Comparison of ENCODE assay signal across 8 cellular contexts in the genomic region with DNA sequence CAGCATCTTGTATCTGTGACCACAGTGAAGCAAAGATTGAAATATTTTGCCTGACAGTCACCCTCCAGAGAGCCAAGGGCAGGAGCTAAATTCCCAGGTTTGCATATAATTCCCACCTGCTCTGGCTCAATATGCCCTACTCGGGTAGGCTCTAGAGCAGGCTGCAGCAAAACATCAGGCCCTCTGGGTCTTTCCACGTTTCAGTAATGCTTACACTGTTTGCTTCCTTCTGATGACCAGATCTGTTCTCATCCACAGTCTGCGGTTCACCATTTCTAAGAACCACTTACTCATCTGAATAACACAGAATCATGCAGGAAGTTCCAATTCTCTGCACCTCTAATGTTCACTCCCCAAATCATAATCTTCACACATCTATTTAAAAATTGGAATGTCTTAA.
DNase-seq lines count a peak whose midpoint lies in the region; ATAC-seq lines count a peak whose summit lies in the region.

No MANE protein-coding gene starts in this region.

- H3K4me1 ChIP-seq in effector memory CD4-positive, alpha-beta T cell (ENCODE audit: control insufficient read depth, insufficient read depth, low read length, poor library complexity, severe bottlenecking) = peaks cover 16% of the 10 kb centered on the region

- H3K4me3 ChIP-seq in effector memory CD4-positive, alpha-beta T cell (ENCODE audit: insufficient read depth, low read depth, low read length, poor library complexity, severe bottlenecking) = no peak overlapping the region

- H3K27ac ChIP-seq in effector memory CD4-positive, alpha-beta T cell (ENCODE audit: insufficient read depth, low read length, poor library complexity, severe bottlenecking) = peak overlapping the region; percentile 11

- ATAC-seq in GM18867 (IDR thresholded peaks at IDR 0.05; ENCODE audit: unreplicated experiment) = peak; percentile 88
- ATAC-seq in HG02970 (IDR thresholded peaks at IDR 0.05; ENCODE audit: low FRiP score, unreplicated experiment) = peak; percentile 66

- no peaks in the 10 kb centered on the region for H3K9me3 ChIP-seq in effector memory CD4-positive, alpha-beta T cell (ENCODE audit: control insufficient read depth, low read length)

- H3K27me3 ChIP-seq in effector memory CD4-positive, alpha-beta T cell (replicated peaks; ENCODE audit: control insufficient read depth, insufficient read depth, low read length, poor library complexity, severe bottlenecking) = no peaks in the 10 kb centered on the region

- peak; percentile 35 for DNase-seq in UCSD-AML1 (lab: John Stamatoyannopoulos, UW; ENCODE audit: unreplicated experiment)
- peak; percentile 3 to 14 (median 5) for DNase-seq in effector memory CD4-positive, alpha-beta T cell
- peak; percentile 11 to 31 for DNase-seq in stimulated activated CD8-positive, alpha-beta memory T cell treated with anti-CD3 and anti-CD28 coated beads, Interleukin-7, amount 100 ng/mL, for 4 hours (ENCODE audit: low read depth in 2 of 2)
- no peak for DNase-seq in hippocampal formation (lab: John Stamatoyannopoulos, UW)
- no peak for DNase-seq in middle frontal gyrus (ENCODE audit: extremely low spot score, low spot score)
- DNase-seq in SKM-1 (lab: John Stamatoyannopoulos, UW; ENCODE audit: unreplicated experiment) = no peak

- H3K36me3 ChIP-seq in effector memory CD4-positive, alpha-beta T cell (ENCODE audit: control insufficient read depth, insufficient read depth, low read length) = no peaks in the 10 kb centered on the region

Comparison
In these comparisons a context has a peak if more than half of its experiments do, and no peak if none do; other contexts are left out.
1. DNase-seq: peak in UCSD-AML1 (single experiment), effector memory CD4-positive, alpha-beta T cell (3 of 3) and stimulated activated CD8-positive, alpha-beta memory T cell treated with anti-CD3 and anti-CD28 coated beads, Interleukin-7, amount 100 ng/mL, for 4 hours (2 of 2); none in hippocampal formation (0 of 2), middle frontal gyrus (single experiment) and SKM-1 (single experiment).